ENCODE assay signal across 25 cellular contexts in genomic region chr20:31505903-31506302, GRCh38. TPM values are rescaled to one million over a fixed set of nuclear protein-coding genes. Genes with fewer than 3 reads are reported as not detected.
"Had no signal": no experiment of that assay in that cellular context is flagged by ENCODE, and none has a peak within 500 bp of the region (broad histone marks: within the 10 kb centered on the region; RNA-seq: fewer than 3 reads in every experiment).

No MANE protein-coding gene starts in this region.

- H3K4me1 Mint-ChIP-seq: nephron had no signal

- H3K4me3 Mint-ChIP-seq: immature natural killer cell; nephron; stimulated activated effector memory CD8-positive, alpha-beta T cell treated with anti-CD3 and anti-CD28 coated beads, Interleukin-12 subunit alpha, Interleukin-12 subunit beta, amount 100 ng/mL, for 72 hours had no signal

- FAIRE-seq: kidney had no signal

- H3K4me1 ChIP-seq: colonic mucosa, gastrocnemius medialis, parathyroid adenoma, psoas muscle, right lobe of liver, upper lobe of right lung had no signal

- H3K27ac Mint-ChIP-seq: immature natural killer cell; nephron; stimulated activated effector memory CD8-positive, alpha-beta T cell treated with anti-CD3 and anti-CD28 coated beads, Interleukin-12 subunit alpha, Interleukin-12 subunit beta, amount 100 ng/mL, for 72 hours had no signal

- H2AFZ ChIP-seq: parathyroid adenoma had no signal

- ATAC-seq: esophagus mucosa; gastrocnemius medialis; left colon; left ventricle myocardium superior; psoas muscle; right lobe of liver; stimulated activated effector memory CD8-positive, alpha-beta T cell treated with anti-CD3 and anti-CD28 coated beads, Interleukin-12 subunit alpha, Interleukin-12 subunit beta, amount 100 ng/mL, for 72 hours; stimulated activated naive CD8-positive, alpha-beta T cell treated with anti-CD3 and anti-CD28 coated beads, Interleukin-15, Interleukin-2, amounts not matched to agents 100 U/mL and 50 U/mL, for 24 hours; upper lobe of right lung had no signal

- H3K9me3 Mint-ChIP-seq: naive B cell had no signal

- H3K79me2 ChIP-seq: parathyroid adenoma had no signal

- H3K27me3 ChIP-seq: colonic mucosa, right lobe of liver, tibial artery, upper lobe of right lung had no signal

- H3K36me3 Mint-ChIP-seq: stimulated activated effector memory CD8-positive, alpha-beta T cell treated with anti-CD3 and anti-CD28 coated beads, Interleukin-12 subunit alpha, Interleukin-12 subunit beta, amount 100 ng/mL, for 72 hours had no signal

- DNase-seq: colonic mucosa; dermis blood vessel endothelial cell; gastrocnemius medialis; immature natural killer cell; kidney; left colon; left ventricle myocardium superior; mesendoderm; naive B cell; psoas muscle; retina; right lobe of liver; stimulated activated CD4-positive, alpha-beta T cell treated with anti-CD3 and anti-CD28 coated beads, Interleukin-4, amount 100 ng/mL, for 1 hour; stimulated activated CD8-positive, alpha-beta memory T cell treated with anti-CD3 and anti-CD28 coated beads, Interleukin-4, amount 100 ng/mL, for 48 hours; stimulated activated naive CD8-positive, alpha-beta T cell treated with anti-CD3 and anti-CD28 coated beads, Interleukin-15, Interleukin-2, amounts not matched to agents 100 U/mL and 50 U/mL, for 24 hours; tibial artery; upper lobe of right lung had no signal

- H3K9me3 ChIP-seq: colonic mucosa, gastrocnemius medialis, psoas muscle, right lobe of liver, upper lobe of right lung had no signal

- H3K27ac ChIP-seq: colonic mucosa, gastrocnemius medialis, parathyroid adenoma, psoas muscle, right lobe of liver, tibial artery, upper lobe of right lung had no signal

- H3K9ac ChIP-seq: parathyroid adenoma had no signal

- H3K4me3 ChIP-seq: colonic mucosa, gastrocnemius medialis, psoas muscle, right lobe of liver, tibial artery, upper lobe of right lung had no signal

- H3K36me3 ChIP-seq: colonic mucosa, gastrocnemius medialis, right lobe of liver, tibial artery, upper lobe of right lung had no signal

RNA-seq across cellular contexts. Expression of gene REM1, which starts 30.8 kb away (rescaled TPM):
- total RNA-seq: cerebellum, dermis blood vessel endothelial cell, fibroblast of lung, lung microvascular endothelial cell, temporal lobe had no signal
- polyA plus RNA-seq: fibroblast of lung, immature natural killer cell had no signal

RNA-seq across cellular contexts. Expression of gene DEFB124, which starts 31.0 kb away (rescaled TPM):
- total RNA-seq: cerebellum, colonic mucosa, dermis blood vessel endothelial cell, esophagus mucosa, fibroblast of lung, gastrocnemius medialis, left colon, left ventricle myocardium superior, lung microvascular endothelial cell, psoas muscle, right lobe of liver, temporal lobe, upper lobe of right lung had no signal
- polyA plus RNA-seq: fibroblast of lung, immature natural killer cell had no signal
